Comparison of ENCODE assay signal across 1 cellular context in genomic region chr15:58296276-58296675, GRCh38.
TF ChIP-seq lines count a peak whose summit lies in the region.

No MANE protein-coding gene starts in this region.

TF ChIP-seq in K562, 482 proteins besides CTCF, POLR2A, EP300 and RAD21 (continued from another document):
- no peak for TF ChIP-seq ZBTB49 (CRISPR knock-in tag; IDR thresholded peaks at IDR 0.05; ENCODE audit: borderline replicate concordance)
- TF ChIP-seq ZNF24 (IDR thresholded peaks at IDR 0.05): no peak
- no peak for TF ChIP-seq NCOA2 (IDR thresholded peaks at IDR 0.05; ENCODE audit: partially characterized antibody in 2 of 2)
- no peak for TF ChIP-seq ZNF717 (CRISPR knock-in tag; IDR thresholded peaks at IDR 0.05)
- TF ChIP-seq, protein P1, sequence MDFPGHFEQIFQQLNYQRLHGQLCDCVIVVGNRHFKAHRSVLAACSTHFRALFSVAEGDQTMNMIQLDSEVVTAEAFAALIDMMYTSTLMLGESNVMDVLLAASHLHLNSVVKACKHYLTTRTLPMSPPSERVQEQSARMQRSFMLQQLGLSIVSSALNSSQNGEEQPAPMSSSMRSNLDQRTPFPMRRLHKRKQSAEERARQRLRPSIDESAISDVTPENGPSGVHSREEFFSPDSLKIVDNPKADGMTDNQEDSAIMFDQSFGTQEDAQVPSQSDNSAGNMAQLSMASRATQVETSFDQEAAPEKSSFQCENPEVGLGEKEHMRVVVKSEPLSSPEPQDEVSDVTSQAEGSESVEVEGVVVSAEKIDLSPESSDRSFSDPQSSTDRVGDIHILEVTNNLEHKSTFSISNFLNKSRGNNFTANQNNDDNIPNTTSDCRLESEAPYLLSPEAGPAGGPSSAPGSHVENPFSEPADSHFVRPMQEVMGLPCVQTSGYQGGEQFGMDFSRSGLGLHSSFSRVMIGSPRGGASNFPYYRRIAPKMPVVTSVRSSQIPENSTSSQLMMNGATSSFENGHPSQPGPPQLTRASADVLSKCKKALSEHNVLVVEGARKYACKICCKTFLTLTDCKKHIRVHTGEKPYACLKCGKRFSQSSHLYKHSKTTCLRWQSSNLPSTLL (IDR thresholded peaks at IDR 0.05): no peak
